Comparison of ENCODE assay signal across 13 cellular contexts in the genomic region with DNA sequence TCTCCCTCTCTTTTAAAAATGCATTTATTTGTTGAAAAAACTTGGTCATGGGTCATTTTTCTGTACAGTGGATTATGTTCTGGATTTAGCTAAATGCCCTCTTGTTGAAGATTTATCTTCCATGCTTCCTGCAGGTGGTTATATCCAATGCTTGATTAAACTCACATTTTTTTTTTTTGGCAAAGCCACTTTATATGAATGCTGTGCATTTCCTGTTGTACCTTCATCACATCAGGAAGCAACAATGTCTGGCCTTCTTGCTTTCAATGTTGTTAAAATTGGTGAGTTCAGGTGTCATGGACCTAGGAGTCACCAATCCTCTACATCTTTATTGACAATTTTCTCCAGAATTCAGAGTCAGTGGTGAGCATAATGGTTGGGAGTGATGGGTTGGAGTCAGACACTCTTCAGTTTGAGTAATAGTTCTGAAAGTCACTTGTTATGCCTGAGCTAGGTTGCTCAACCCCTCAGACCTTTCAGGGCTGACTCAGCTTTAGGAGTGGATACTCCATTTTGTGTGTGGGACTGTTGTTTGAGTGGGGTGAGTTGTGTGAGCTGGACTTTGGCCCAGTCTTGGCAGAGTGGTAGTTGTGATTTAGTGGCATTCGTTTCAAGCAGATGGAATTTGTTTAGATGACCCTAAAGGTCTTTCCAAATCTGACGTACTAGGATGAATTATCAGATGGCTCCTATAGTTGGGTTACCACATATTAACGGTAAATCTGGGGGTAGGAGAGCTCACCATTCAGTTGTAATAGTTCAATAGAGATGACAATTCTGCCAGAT.
A peak's percentile ranks its signal among the peaks of the same experiment; 100 is the strongest.
DNase-seq lines count a peak whose midpoint lies in the region; TF ChIP-seq lines count a peak whose summit lies in the region.
"Had no signal": no experiment of that assay in that cellular context is flagged by ENCODE, and none has a peak within 500 bp of the region (broad histone marks: within the 10 kb centered on the region; RNA-seq: fewer than 3 reads in every experiment).

No MANE protein-coding gene starts in this region.

- TF ChIP-seq POLR2A in NB4 (IDR thresholded peaks at IDR 0.05; ENCODE audit: extremely low read depth, insufficient read length): no peak

- TF ChIP-seq CTCF in NB4 (IDR thresholded peaks at IDR 0.05; ENCODE audit: low read depth, low read length) (no peak), fibroblast of the aortic adventitia (IDR thresholded peaks at IDR 0.05; ENCODE audit: insufficient read depth, low read length) (no peak)

- H3K4me3 ChIP-seq in NB4 (ENCODE audit: low read depth, low read length) (no peak overlapping the region), fibroblast of the aortic adventitia (ENCODE audit: low read depth, low read length) (no peak overlapping the region), skeletal muscle cell (ENCODE audit: low read depth, low read length) (no peak overlapping the region)
- H3K4me3 ChIP-seq: adrenal gland, thyroid gland had no signal

- DNase-seq in ELR (ENCODE audit: low read depth): peak; percentile 85
- peak; percentile 4 for DNase-seq in NB4 (ENCODE audit: low read depth)
- peak; percentile 99 for DNase-seq in fibroblast of the aortic adventitia (ENCODE audit: low read depth)
- DNase-seq in skeletal muscle cell (ENCODE audit: low read depth): peak; percentile 98
- DNase-seq in hippocampal formation (lab: John Stamatoyannopoulos, UW): no peak
- no peak for DNase-seq in cerebellum (ENCODE audit: low spot score)
- no peak for DNase-seq in HuH-7.5 (ENCODE audit: low spot score)
- DNase-seq: activated CD4-positive, alpha-beta T cell treated with anti-CD3 and anti-CD28 coated beads, Interleukin-2, amount 50 U/mL, for 48 hours; DND-41; left cardiac atrium; NCI-H774; thyroid gland had no signal

Comparison
In these comparisons a context has a peak if more than half of its experiments do, and no peak if none do; other contexts are left out.
1. DNase-seq: peak in ELR (single experiment), NB4 (single experiment), fibroblast of the aortic adventitia (single experiment) and skeletal muscle cell (single experiment); none in hippocampal formation (0 of 2), cerebellum (single experiment) and HuH-7.5 (single experiment).